10 cellular contexts compared by ENCODE assay signal in genomic region chr3:69250014-69250413, GRCh38.
DNase-seq lines count a peak whose midpoint lies in the region; ATAC-seq and TF ChIP-seq lines count a peak whose summit lies in the region.
"Had no signal": no experiment of that assay in that cellular context is flagged by ENCODE, and none has a peak within 500 bp of the region (broad histone marks: within the 10 kb centered on the region; RNA-seq: fewer than 3 reads in every experiment).

No MANE protein-coding gene starts in this region.

- DNase-seq in NCI-H524 (lab: John Stamatoyannopoulos, UW) (peak; percentile 6 to 20), NCI-H524 treated with DMSO at 0.1 percent for 48 hours (lab: John Stamatoyannopoulos, UW) (no peak), astrocyte of the hippocampus (ENCODE audit: low read depth, low spot score) (peak; percentile 83)
- DNase-seq in stimulated activated CD8-positive, alpha-beta memory T cell treated with anti-CD3 and anti-CD28 coated beads, Interleukin-4, amount 100 ng/mL, for 24 hours (ENCODE audit: low read depth), result peak; percentile 15

- peak overlapping the region in 2 of 3 donors; percentile 53 to 61 for H3K4me3 ChIP-seq in liver (ENCODE audit: low read depth in 1 of 3, low read length in 3 of 3)
- H3K4me3 ChIP-seq: A549 had no signal

- H3K27me3 ChIP-seq in liver (ENCODE audit: control insufficient read depth in 4 of 4, insufficient read depth in 4 of 4, low read length in 3 of 4), result no peaks in the 10 kb centered on the region
- H3K27me3 ChIP-seq: neutrophil had no signal

- 25% methylated on average over 8 of the region's 8 CpGs for WGBS in liver

- no peaks in the 10 kb centered on the region for H3K36me3 ChIP-seq in liver (ENCODE audit: control insufficient read depth in 4 of 4, insufficient read depth in 3 of 4, low read depth in 1 of 4, low read length in 3 of 4)

- TF ChIP-seq CTCF in liver (IDR thresholded peaks at IDR 0.05; ENCODE audit: low read depth, low read length, missing input control), result no peak

- peaks cover 4 to 25% (median 17%) of the 10 kb centered on the region in 4 donors for H3K4me1 ChIP-seq in liver (ENCODE audit: control insufficient read depth in 4 of 4, insufficient read depth in 4 of 4, low read length in 3 of 4)
- H3K4me1 ChIP-seq: A549 had no signal

- no peaks in the 10 kb centered on the region for H3K9me3 ChIP-seq in liver (ENCODE audit: control insufficient read depth in 4 of 4, low read length in 3 of 4)
- H3K9me3 ChIP-seq: A549, neutrophil had no signal

- no peak for ATAC-seq in GM18519 (IDR thresholded peaks at IDR 0.05; ENCODE audit: low FRiP score, unreplicated experiment)
- no peak for ATAC-seq in GM21717 (IDR thresholded peaks at IDR 0.05; ENCODE audit: unreplicated experiment)
- ATAC-seq in GM21360 (IDR thresholded peaks at IDR 0.05; ENCODE audit: unreplicated experiment), result no peak
- ATAC-seq: A549 had no signal

- H3K9ac ChIP-seq in liver (ENCODE audit: low read depth in 1 of 2, low read length in 2 of 2), result peak overlapping the region in 1 of 2 donors; percentile 36

- peak overlapping the region; percentile 4 to 28 for H3K27ac ChIP-seq in liver (ENCODE audit: low read depth in 1 of 2, low read length in 2 of 2)
- H3K27ac ChIP-seq: A549, neutrophil had no signal

- TF ChIP-seq RAD21 in liver (IDR thresholded peaks at IDR 0.05), result peak; percentile 27 to 62

TF ChIP-seq in liver, 16 proteins besides CTCF, POLR2A, EP300 and RAD21:
- TF ChIP-seq RXRA (IDR thresholded peaks at IDR 0.05) (peak; percentile 56 to 69), YY1 (IDR thresholded peaks at IDR 0.05) (peak; percentile 81), HNF4A (conservative IDR thresholded peaks at IDR 0.05) (peak; percentile 57 to 64), JUND (IDR thresholded peaks at IDR 0.05) (peak in 1 of 2 donors; percentile 31), REST (IDR thresholded peaks at IDR 0.05) (peak; percentile 37), NR2F2 (IDR thresholded peaks at IDR 0.05) (no peak), TAF1 (conservative IDR thresholded peaks at IDR 0.05) (peak; percentile 86), HNF4G (IDR thresholded peaks at IDR 0.05) (peak; percentile 5), FOXA2 (IDR thresholded peaks at IDR 0.05) (no peak), EGR1 (IDR thresholded peaks at IDR 0.05; ENCODE audit: low read depth in 2 of 2) (peak in 1 of 2 donors; percentile 31), SP1 (IDR thresholded peaks at IDR 0.05) (peak; percentile 56), FOXA1 (IDR thresholded peaks at IDR 0.05) (peak; percentile 15), MAX (IDR thresholded peaks at IDR 0.05) (peak; percentile 79), GABPA (IDR thresholded peaks at IDR 0.05 in 1 of 2, conservative IDR thresholded peaks at IDR 0.05 in 1 of 2) (peak; percentile 54 to 81)
- TF ChIP-seq, protein P1, sequence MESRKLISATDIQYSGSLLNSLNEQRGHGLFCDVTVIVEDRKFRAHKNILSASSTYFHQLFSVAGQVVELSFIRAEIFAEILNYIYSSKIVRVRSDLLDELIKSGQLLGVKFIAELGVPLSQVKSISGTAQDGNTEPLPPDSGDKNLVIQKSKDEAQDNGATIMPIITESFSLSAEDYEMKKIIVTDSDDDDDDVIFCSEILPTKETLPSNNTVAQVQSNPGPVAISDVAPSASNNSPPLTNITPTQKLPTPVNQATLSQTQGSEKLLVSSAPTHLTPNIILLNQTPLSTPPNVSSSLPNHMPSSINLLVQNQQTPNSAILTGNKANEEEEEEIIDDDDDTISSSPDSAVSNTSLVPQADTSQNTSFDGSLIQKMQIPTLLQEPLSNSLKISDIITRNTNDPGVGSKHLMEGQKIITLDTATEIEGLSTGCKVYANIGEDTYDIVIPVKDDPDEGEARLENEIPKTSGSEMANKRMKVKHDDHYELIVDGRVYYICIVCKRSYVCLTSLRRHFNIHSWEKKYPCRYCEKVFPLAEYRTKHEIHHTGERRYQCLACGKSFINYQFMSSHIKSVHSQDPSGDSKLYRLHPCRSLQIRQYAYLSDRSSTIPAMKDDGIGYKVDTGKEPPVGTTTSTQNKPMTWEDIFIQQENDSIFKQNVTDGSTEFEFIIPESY (IDR thresholded peaks at IDR 0.05), result no peak
- TF ChIP-seq, protein P2, sequence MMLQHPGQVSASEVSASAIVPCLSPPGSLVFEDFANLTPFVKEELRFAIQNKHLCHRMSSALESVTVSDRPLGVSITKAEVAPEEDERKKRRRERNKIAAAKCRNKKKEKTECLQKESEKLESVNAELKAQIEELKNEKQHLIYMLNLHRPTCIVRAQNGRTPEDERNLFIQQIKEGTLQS (IDR thresholded peaks at IDR 0.05), result no peak
